Comparison of ENCODE assay signal across 14 cellular contexts in genomic region chr11:115497303-115497702, GRCh38. TPM values are rescaled to one million over a fixed set of nuclear protein-coding genes. Genes with fewer than 3 reads are reported as not detected.
DNase-seq lines count a peak whose midpoint lies in the region; ATAC-seq and TF ChIP-seq lines count a peak whose summit lies in the region.
"Had no signal": no experiment of that assay in that cellular context is flagged by ENCODE, and none has a peak within 500 bp of the region (broad histone marks: within the 10 kb centered on the region; RNA-seq: fewer than 3 reads in every experiment).

No MANE protein-coding gene starts in this region.

- WGBS in GM23248 (ENCODE audit: low coverage in 1 of 2, low lambda C conversion rate in 2 of 2, missing lambda C conversion rate in 2 of 2), 2 experiments: 28 to 38% methylated on average over 2 of the region's 2 CpGs

- no peak overlapping the region for H3K4me3 Mint-ChIP-seq in nephron progenitor cell
- H3K4me3 Mint-ChIP-seq: B cell had no signal

- no peaks in the 10 kb centered on the region for H3F3A ChIP-seq in GM23248 (ENCODE audit: insufficient read depth)

- H3K4me2 ChIP-seq in GM23248 (ENCODE audit: unreplicated experiment): no peak overlapping the region

- H4K20me1 ChIP-seq in GM23248 (ENCODE audit: insufficient read depth): no peaks in the 10 kb centered on the region; the same call in 1 of the 2 replicates

- H3K4me3 ChIP-seq in GM12864 (ENCODE audit: low read depth, low read length) (no peak overlapping the region), GM23248 (no peak overlapping the region)
- H3K4me3 ChIP-seq in Jurkat, Clone E6-1 (ENCODE audit: low read length): no peak overlapping the region

- H3K27ac ChIP-seq in VCaP (peak overlapping the region; percentile 93), GM23248 (no peak overlapping the region)

- no peak overlapping the region for H3K9ac ChIP-seq in GM23248

- in situ Hi-C loops in GM23248 (cut with MboI): no loop called here

- H3K9me3 Mint-ChIP-seq in nephron progenitor cell: peaks cover 4% of the 10 kb centered on the region
- H3K9me3 Mint-ChIP-seq: neural crest cell had no signal

- no peaks in the 10 kb centered on the region for H3K27me3 Mint-ChIP-seq in nephron progenitor cell (ENCODE audit: low read depth, poor library complexity)

- no peaks in the 10 kb centered on the region for H3K4me1 ChIP-seq in GM23248 (ENCODE audit: insufficient read depth)

- no peak overlapping the region for H2AFZ ChIP-seq in GM23248

- no peaks in the 10 kb centered on the region for H3K79me2 ChIP-seq in GM23248 (ENCODE audit: insufficient read depth)

- H3K27ac Mint-ChIP-seq in nephron progenitor cell: no peak overlapping the region
- H3K27ac Mint-ChIP-seq: B cell had no signal

- DNase-seq in GM12864 (ENCODE audit: low read depth): peak; percentile 71
- DNase-seq in Jurkat, Clone E6-1 (ENCODE audit: low read depth, low spot score): peak; percentile 16
- DNase-seq in nephron progenitor cell: no peak
- DNase-seq in stimulated activated naive CD8-positive, alpha-beta T cell treated with anti-CD3 and anti-CD28 coated beads, Interleukin-15, Interleukin-2, amounts not matched to agents 100 U/mL and 50 U/mL, for 24 hours: no peak
- DNase-seq in GM23248: no peak
- DNase-seq in NCI-H1694 (lab: John Stamatoyannopoulos, UW): no peak
- DNase-seq: T-helper 9 cell had no signal

- H3K9me3 ChIP-seq in GM23248 (ENCODE audit: low read depth): no peaks in the 10 kb centered on the region

- ATAC-seq in GM21515 (IDR thresholded peaks at IDR 0.05; ENCODE audit: unreplicated experiment): peak; percentile 51
- ATAC-seq in stimulated activated naive CD8-positive, alpha-beta T cell treated with anti-CD3 and anti-CD28 coated beads, Interleukin-15, Interleukin-2, amounts not matched to agents 100 U/mL and 50 U/mL, for 24 hours: no peak
- ATAC-seq: HCT116, Panc1 had no signal

- H3K4me1 Mint-ChIP-seq in nephron progenitor cell: no peaks in the 10 kb centered on the region
- H3K4me1 Mint-ChIP-seq: B cell had no signal

- no peaks in the 10 kb centered on the region for H3K36me3 ChIP-seq in GM23248 (ENCODE audit: low read depth)

- peaks cover 25% of the 10 kb centered on the region for H3K27me3 ChIP-seq in GM23248 (replicated peaks; ENCODE audit: insufficient read depth)

- TF ChIP-seq CTCF in GM12864 (IDR thresholded peaks at IDR 0.05; ENCODE audit: low read depth, low read length, missing control alignments) (no peak), VCaP (conservative IDR thresholded peaks at IDR 0.05) (no peak), nephron progenitor cell (IDR thresholded peaks at IDR 0.05) (no peak)

- no peaks in the 10 kb centered on the region for H3K9me2 ChIP-seq in GM23248 (ENCODE audit: insufficient read depth)

- peaks cover 61% of the 10 kb centered on the region for H3K36me3 Mint-ChIP-seq in nephron progenitor cell (ENCODE audit: low read depth)

RNA-seq across cellular contexts. Expression of gene CADM1, which starts 6.9 kb away (rescaled TPM):
- polyA plus RNA-seq in Jurkat, Clone E6-1 (2012; ENCODE audit: insufficient read depth, insufficient read length): 6.1 TPM
- total RNA-seq in GM23248 (2014; rRNA removed; shearing (Covaris generic)): 0.38 and 1.4 TPM in 2 replicates
- polyA plus RNA-seq in GM23248 (2016; fragmentation: Nextera tagmentation; extraction: Ambion mirVana): 0.83 and 1.2 TPM in 2 replicates
- total RNA-seq: G401 had no signal

Comparison
In these comparisons a context has a peak if more than half of its experiments do, and no peak if none do; other contexts are left out.
1. DNase-seq: peak in GM12864 (single experiment) and Jurkat, Clone E6-1 (single experiment); none in nephron progenitor cell (single experiment), stimulated activated naive CD8-positive, alpha-beta T cell treated with anti-CD3 and anti-CD28 coated beads, Interleukin-15, Interleukin-2, amounts not matched to agents 100 U/mL and 50 U/mL, for 24 hours (single experiment), GM23248 (single experiment) and NCI-H1694 (single experiment).